8 cellular contexts compared by ENCODE assay signal in genomic region chr5:115831163-115831768, GRCh38. TPM values are rescaled to one million over a fixed set of nuclear protein-coding genes. Genes with fewer than 3 reads are reported as not detected.
A peak's percentile ranks its signal among the peaks of the same experiment; 100 is the strongest.
DNase-seq lines count a peak whose midpoint lies in the region; ATAC-seq and TF ChIP-seq lines count a peak whose summit lies in the region.

No MANE protein-coding gene starts in this region.

- no peak overlapping the region for H3K27ac Mint-ChIP-seq in neural crest cell (ENCODE audit: unreplicated experiment)

- H3K36me3 ChIP-seq in esophagus muscularis mucosa = peaks cover 18 to 81% (median 61%) of the 10 kb centered on the region in 4 donors

- peaks cover 0 to 8% (median 3%) of the 10 kb centered on the region in 4 donors for H3K4me1 ChIP-seq in esophagus muscularis mucosa

- H3K9me3 ChIP-seq in esophagus muscularis mucosa = no peaks in the 10 kb centered on the region

- TF ChIP-seq POLR2A in esophagus muscularis mucosa (IDR thresholded peaks at IDR 0.05; ENCODE audit: low read depth) = no peak

- no peak overlapping the region for H3K4me3 Mint-ChIP-seq in neural crest cell

- no peak overlapping the region for H3K4me3 ChIP-seq in esophagus muscularis mucosa

- no peak overlapping the region for H3K27ac ChIP-seq in esophagus muscularis mucosa (replicated peaks in 1 of 4)

- no peaks in the 10 kb centered on the region for H3K4me1 Mint-ChIP-seq in neural crest cell

- H3K36me3 Mint-ChIP-seq in neural crest cell (ENCODE audit: low read depth) = peaks cover 24% of the 10 kb centered on the region

- intact Hi-C loops in esophagus muscularis mucosa (cut with DNase I) = loop anchor here (10.0 kb wide), 1 partner anchor 526 kb away; no protein-coding TSS in a partner anchor

- ATAC-seq in GM18858 (IDR thresholded peaks at IDR 0.05; ENCODE audit: unreplicated experiment) (peak; percentile 64), HG03066 (IDR thresholded peaks at IDR 0.05; ENCODE audit: low read depth, unreplicated experiment) (peak; percentile 76)

- WGBS in esophagus muscularis mucosa = 58% methylated on average over 2 of the region's 2 CpGs

- no peak for TF ChIP-seq EP300 in esophagus muscularis mucosa (IDR thresholded peaks at IDR 0.05)

- no peaks in the 10 kb centered on the region for H3K27me3 Mint-ChIP-seq in neural crest cell (ENCODE audit: low read depth)

- peak; percentile 60 to 80 (median 64) for TF ChIP-seq CTCF in esophagus muscularis mucosa (IDR thresholded peaks at IDR 0.05)
- TF ChIP-seq CTCF in neural crest cell (conservative IDR thresholded peaks at IDR 0.05) = peak; percentile 83

- DNase-seq in DMS 273 (lab: John Stamatoyannopoulos, UW; ENCODE audit: unreplicated experiment) (peak; percentile 55), DMS 273 treated with DMSO at 0.1 percent for 48 hours (lab: John Stamatoyannopoulos, UW) (no peak), RPMI8226 (peak; percentile 65), esophagus muscularis mucosa (ENCODE audit: extremely low spot score) (no peak), neural crest cell (ENCODE audit: low read depth, low spot score) (no peak), NCI-H446 treated with DMSO at 0.1 percent for 48 hours (lab: John Stamatoyannopoulos, UW) (no peak)

- peaks cover 10% of the 10 kb centered on the region for H3K9me3 Mint-ChIP-seq in neural crest cell

- no peaks in the 10 kb centered on the region for H3K27me3 ChIP-seq in esophagus muscularis mucosa

RNA-seq across cellular contexts. Expression of gene ATG12, which starts 10.1 kb away (rescaled TPM):
- total RNA-seq in esophagus muscularis mucosa (10 to 100 TPM; 26.7 to 45.1 (median 37.8) TPM), neural crest cell (52.0 and 56.3 TPM in 2 replicates)

RNA-seq across cellular contexts. Expression of gene AP3S1, which starts 10.5 kb away (rescaled TPM):
- total RNA-seq in esophagus muscularis mucosa (10 to 100 TPM; 44.2 to 74.2 (median 58.9) TPM), neural crest cell (61.4 and 74.9 TPM in 2 replicates)

RNA-seq across cellular contexts. Expression of gene CDO1, which starts 14.8 kb away (rescaled TPM):
- total RNA-seq in esophagus muscularis mucosa (10 to 100 TPM in 3 of 4 donors, 1 to 10 TPM in 1; 2.5 to 26.0 (median 16.8) TPM), neural crest cell (27.6 and 28.9 TPM in 2 replicates)

Comparison
In these comparisons a context has a peak if more than half of its experiments do, and no peak if none do; other contexts are left out.
1. DNase-seq: peak in DMS 273 (single experiment) and RPMI8226 (single experiment); none in DMS 273 treated with DMSO at 0.1 percent for 48 hours (single experiment), esophagus muscularis mucosa (single experiment), neural crest cell (single experiment) and NCI-H446 treated with DMSO at 0.1 percent for 48 hours (single experiment).